23 cellular contexts compared by ENCODE assay signal in the genomic region with DNA sequence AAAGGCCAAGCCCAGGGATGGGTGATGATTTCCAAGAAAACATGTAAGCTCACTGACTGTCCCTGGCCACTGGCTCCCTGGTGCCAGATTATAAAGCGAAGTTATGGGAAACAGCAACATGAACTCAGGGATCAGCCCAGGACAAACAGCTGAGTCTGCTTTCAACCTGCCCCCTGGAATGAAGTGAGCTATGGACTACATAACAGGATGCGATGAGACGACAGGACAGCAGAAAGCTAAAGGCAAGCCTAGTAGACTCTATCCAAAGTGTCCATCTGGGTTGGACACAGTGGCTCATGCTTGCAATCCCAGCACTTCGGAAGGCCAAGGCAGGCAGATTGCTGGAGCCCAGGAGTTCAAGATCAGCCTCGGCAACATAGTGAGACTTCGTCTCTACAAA.
"Had no signal": no experiment of that assay in that cellular context is flagged by ENCODE, and none has a peak within 500 bp of the region (broad histone marks: within the 10 kb centered on the region; RNA-seq: fewer than 3 reads in every experiment).

No MANE protein-coding gene starts in this region.

- H3K27me3 ChIP-seq: dorsolateral prefrontal cortex, spleen, testis, tibial nerve had no signal

- DNase-seq: cortex of kidney; dorsolateral prefrontal cortex; effector CD8-positive, alpha-beta T cell; islet precursor cell; mammary epithelial cell; psoas muscle; retina; spleen; stimulated activated CD4-positive, alpha-beta T cell treated with anti-CD3 and anti-CD28 coated beads, Interleukin-15, amount 100 ng/mL, for 24 hours; stimulated activated CD4-positive, alpha-beta T cell treated with anti-CD3 and anti-CD28 coated beads, Interleukin-1b, Interleukin-23, amount 100 ng/mL, for 48 hours; stimulated activated CD4-positive, alpha-beta T cell treated with anti-CD3 and anti-CD28 coated beads, Interleukin-4, amount 100 ng/mL, for 24 hours; stimulated activated naive B cell treated with anti-CD40 and anti-IgM and Interleukin-4, amounts not matched to agents 10 μg/mL and 1 μg/mL and 100 μg/mL, for 72 hours; stimulated activated naive CD8-positive, alpha-beta T cell treated with anti-CD3 and anti-CD28 coated beads, Interleukin-15, amount 100 ng/mL, for 72 hours; testis had no signal

- H3K27ac ChIP-seq: dorsolateral prefrontal cortex, parathyroid adenoma, psoas muscle, spleen, testis, tibial nerve had no signal

- H3K36me3 ChIP-seq: spleen, tibial nerve had no signal

- H3K36me3 Mint-ChIP-seq: mesothelial cell of epicardium had no signal

- ATAC-seq: esophagus mucosa; left lobe of liver; psoas muscle; sciatic nerve; stimulated activated naive B cell treated with anti-CD40 and anti-IgM and Interleukin-4, amounts not matched to agents 10 μg/mL and 1 μg/mL and 100 μg/mL, for 72 hours; stimulated activated naive CD8-positive, alpha-beta T cell treated with anti-CD3 and anti-CD28 coated beads, Interleukin-15, amount 100 ng/mL, for 72 hours had no signal

- H3K4me3 ChIP-seq: dorsolateral prefrontal cortex, psoas muscle, spleen, testis, tibial nerve had no signal

- H3K4me1 ChIP-seq: testis had no signal

- H3K27ac Mint-ChIP-seq: mesothelial cell of epicardium; nephron; stimulated activated naive CD8-positive, alpha-beta T cell treated with anti-CD3 and anti-CD28 coated beads, Interleukin-15, amount 100 ng/mL, for 72 hours had no signal

- H3K9me3 ChIP-seq: psoas muscle, spleen, testis, tibial nerve had no signal

- H3K79me2 ChIP-seq: parathyroid adenoma had no signal

- H3K4me3 Mint-ChIP-seq: mesothelial cell of epicardium; nephron; stimulated activated naive B cell treated with anti-CD40 and anti-IgM and Interleukin-4, amounts not matched to agents 10 μg/mL and 1 μg/mL and 100 μg/mL, for 72 hours; stimulated activated naive CD8-positive, alpha-beta T cell treated with anti-CD3 and anti-CD28 coated beads, Interleukin-15, amount 100 ng/mL, for 72 hours had no signal

- H3K9ac ChIP-seq: parathyroid adenoma had no signal

- H3K9me3 Mint-ChIP-seq: mesothelial cell of epicardium; nephron; stimulated activated naive B cell treated with anti-CD40 and anti-IgM and Interleukin-4, amounts not matched to agents 10 μg/mL and 1 μg/mL and 100 μg/mL, for 72 hours; stimulated activated naive CD8-positive, alpha-beta T cell treated with anti-CD3 and anti-CD28 coated beads, Interleukin-15, amount 100 ng/mL, for 72 hours had no signal

- H2AFZ ChIP-seq: parathyroid adenoma had no signal

- H3K27me3 Mint-ChIP-seq: stimulated activated naive B cell treated with anti-CD40 and anti-IgM and Interleukin-4, amounts not matched to agents 10 μg/mL and 1 μg/mL and 100 μg/mL, for 72 hours; stimulated activated naive CD8-positive, alpha-beta T cell treated with anti-CD3 and anti-CD28 coated beads, Interleukin-15, amount 100 ng/mL, for 72 hours had no signal

- FAIRE-seq: endometrium, frontal cortex had no signal
